1 cellular context compared by ENCODE assay signal in genomic region chr11:115959098-115959497, GRCh38.
TF ChIP-seq lines count a peak whose summit lies in the region.

No MANE protein-coding gene starts in this region.

TF ChIP-seq in HepG2, 621 proteins besides CTCF, POLR2A, EP300 and RAD21 (continued from another document):
- TF ChIP-seq PRDM15 (CRISPR knock-in tag; IDR thresholded peaks at IDR 0.05) = no peak
- TF ChIP-seq EED (CRISPR knock-in tag; IDR thresholded peaks at IDR 0.05) = no peak
- no peak for TF ChIP-seq ATF1 (CRISPR knock-in tag; IDR thresholded peaks at IDR 0.05)
- no peak for TF ChIP-seq ERF (CRISPR knock-in tag; IDR thresholded peaks at IDR 0.05)
- TF ChIP-seq EEA1 (CRISPR knock-in tag; IDR thresholded peaks at IDR 0.05; ENCODE audit: borderline replicate concordance) = no peak
- no peak for TF ChIP-seq THYN1 (CRISPR knock-in tag; IDR thresholded peaks at IDR 0.05; ENCODE audit: borderline replicate concordance, low read depth)
- no peak for TF ChIP-seq NRL (CRISPR knock-in tag; IDR thresholded peaks at IDR 0.05; ENCODE audit: borderline replicate concordance)
- no peak for TF ChIP-seq ZNF431 (CRISPR knock-in tag; IDR thresholded peaks at IDR 0.05; ENCODE audit: borderline replicate concordance, low read depth)
- TF ChIP-seq MAFK (conservative IDR thresholded peaks at IDR 0.05 in 1 of 2, IDR thresholded peaks at IDR 0.05 in 1 of 2; ENCODE audit: low read length in 2 of 2) = no peak
- no peak for TF ChIP-seq ZNF577 (CRISPR knock-in tag; IDR thresholded peaks at IDR 0.05; ENCODE audit: borderline replicate concordance, low read depth)
- no peak for TF ChIP-seq MAFF (IDR thresholded peaks at IDR 0.05; ENCODE audit: low read depth, low read length)
- TF ChIP-seq ZNF672 (CRISPR knock-in tag; IDR thresholded peaks at IDR 0.05) = no peak
- no peak for TF ChIP-seq ZNF776 (CRISPR knock-in tag; IDR thresholded peaks at IDR 0.05)
- TF ChIP-seq ZFP1 (CRISPR knock-in tag; IDR thresholded peaks at IDR 0.05) = no peak
- no peak for TF ChIP-seq ZNF318 (CRISPR knock-in tag; IDR thresholded peaks at IDR 0.05)
- no peak for TF ChIP-seq ZNF512 (CRISPR knock-in tag; IDR thresholded peaks at IDR 0.05)
- TF ChIP-seq NFYB (CRISPR knock-in tag; IDR thresholded peaks at IDR 0.05) = no peak
- no peak for TF ChIP-seq BCLAF1 (IDR thresholded peaks at IDR 0.05)
- no peak for TF ChIP-seq ZNF550 (CRISPR knock-in tag; IDR thresholded peaks at IDR 0.05; ENCODE audit: borderline replicate concordance)
- no peak for TF ChIP-seq GLI4 (CRISPR knock-in tag; IDR thresholded peaks at IDR 0.05; ENCODE audit: borderline replicate concordance)
- TF ChIP-seq NR2F6 (IDR thresholded peaks at IDR 0.05) = no peak
- no peak for TF ChIP-seq NR2F6 (CRISPR knock-in tag; IDR thresholded peaks at IDR 0.05)
